Comparison of ENCODE assay signal across 17 cellular contexts in genomic region chr20:23629542-23630391, GRCh38. TPM values are rescaled to one million over a fixed set of nuclear protein-coding genes. Genes with fewer than 3 reads are reported as not detected.
DNase-seq lines count a peak whose midpoint lies in the region; ATAC-seq, FAIRE-seq and TF ChIP-seq lines count a peak whose summit lies in the region.
"Had no signal": no experiment of that assay in that cellular context is flagged by ENCODE, and none has a peak within 500 bp of the region (broad histone marks: within the 10 kb centered on the region; RNA-seq: fewer than 3 reads in every experiment).

No MANE protein-coding gene starts in this region.

- no TSS peak for BruUV-seq in MCF 10A (replicated peaks; lab: Mats Ljungman, UMichigan)

- no peak overlapping the region for H3K4me3 ChIP-seq in gastroesophageal sphincter
- H3K4me3 ChIP-seq in spleen = no peak overlapping the region
- H3K4me3 ChIP-seq in prostate gland = no peak overlapping the region
- H3K4me3 ChIP-seq: cardiac muscle cell, lung had no signal

- intact Hi-C loops in MCF 10A (cut with micrococcal nuclease) = loop anchor here (1.0 to 5.0 kb wide), 3 partner anchors 8 to 1252 kb away; partner anchors contain the start of gene CST3
- intact Hi-C loops in spleen (cut with DNase I; ENCODE audit: low total_unique reads) = no loop called here
- intact Hi-C loops in prostate gland (cut with DNase I) = loop anchor here (10.0 kb wide), 2 partner anchors 205 to 1425 kb away; partner anchors contain the start of genes ACSS1 and NAPB

- H3K36me3 Mint-ChIP-seq in MCF 10A (ENCODE audit: insufficient read depth, unreplicated experiment) = peaks cover 26% of the 10 kb centered on the region
- H3K36me3 Mint-ChIP-seq: activated naive CD8-positive, alpha-beta T cell; natural killer cell had no signal

- H3K4me3 Mint-ChIP-seq in MCF 10A (ENCODE audit: unreplicated experiment) = no peak overlapping the region
- H3K4me3 Mint-ChIP-seq: activated naive CD8-positive, alpha-beta T cell; natural killer cell had no signal

- no peak for DNase-seq in GM12891 (ENCODE audit: insufficient read length, low spot score)
- no peak for DNase-seq in MCF 10A (ENCODE audit: unreplicated experiment)
- no peak for DNase-seq in spleen
- no peak for DNase-seq in prostate gland (ENCODE audit: low spot score)
- no peak for DNase-seq in DMS53 treated with DMSO at 0.1 percent for 48 hours (lab: John Stamatoyannopoulos, UW; ENCODE audit: unreplicated experiment)
- DNase-seq in nucleus accumbens (lab: John Stamatoyannopoulos, UW) = no peak
- DNase-seq: activated CD4-positive, alpha-beta T cell treated with anti-CD3 and anti-CD28 coated beads, Interleukin-2, amount 50 U/mL, for 48 hours; activated T-cell treated with anti-CD3 and anti-CD28 coated beads, Interleukin-2, amount 50 U/mL, for 1 hour; foreskin melanocyte; natural killer cell; NCI-H1417 treated with DMSO at 0.1 percent for 48 hours; stimulated activated naive CD8-positive, alpha-beta T cell treated with anti-CD3 and anti-CD28 coated beads, Interleukin-15, Interleukin-2, amounts not matched to agents 100 U/mL and 50 U/mL, for 24 hours had no signal

- H3K9me3 ChIP-seq in gastroesophageal sphincter = no peaks in the 10 kb centered on the region
- no peaks in the 10 kb centered on the region for H3K9me3 ChIP-seq in spleen
- H3K9me3 ChIP-seq in prostate gland = no peaks in the 10 kb centered on the region

- H3K36me3 ChIP-seq in gastroesophageal sphincter = peaks cover 0 to 32% of the 10 kb centered on the region in 2 donors
- peaks cover 0 to 37% (median 12%) of the 10 kb centered on the region in 6 donors for H3K36me3 ChIP-seq in spleen
- H3K36me3 ChIP-seq in prostate gland = no peaks in the 10 kb centered on the region
- H3K36me3 ChIP-seq: cardiac muscle cell had no signal

- TF ChIP-seq CTCF in MCF 10A (IDR thresholded peaks at IDR 0.05; ENCODE audit: unreplicated experiment) = no peak
- TF ChIP-seq CTCF in gastroesophageal sphincter (IDR thresholded peaks at IDR 0.05) = no peak
- no peak for TF ChIP-seq CTCF in spleen (IDR thresholded peaks at IDR 0.05 in 8 of 11, conservative IDR thresholded peaks at IDR 0.05 in 3 of 11)
- no peak for TF ChIP-seq CTCF in prostate gland (IDR thresholded peaks at IDR 0.05)

- CTCF ChIA-PET in MCF 10A (lab: Yijun Ruan, JAX) = interaction anchor here (0.8 to 1.6 kb wide), 3 partner anchors 23 to 187 kb away, joined by 4 to 9 read pairs (median 7); no protein-coding TSS in a partner anchor

- no peak for FAIRE-seq in GM12891 (lab: Jason Lieb, UNC)

- no peak for TF ChIP-seq EP300 in gastroesophageal sphincter (IDR thresholded peaks at IDR 0.05)

- 69 to 71% methylated on average over 4 to 5 of the region's 12 CpGs for WGBS in gastroesophageal sphincter (ENCODE audit: low coverage in 1 of 2), 2 donors
- WGBS in spleen, 5 donors = 52 to 67% (median 58%) methylated on average over 7 to 12 of the region's 12 CpGs
- WGBS in prostate gland = 70% methylated on average over 12 of the region's 12 CpGs

- peaks cover 1% of the 10 kb centered on the region for H3K9me3 Mint-ChIP-seq in MCF 10A (ENCODE audit: unreplicated experiment)
- H3K9me3 Mint-ChIP-seq: natural killer cell had no signal

- H3K27ac Mint-ChIP-seq in MCF 10A (ENCODE audit: low read depth, unreplicated experiment) = peak overlapping the region; percentile 92
- H3K27ac Mint-ChIP-seq: activated naive CD8-positive, alpha-beta T cell; natural killer cell had no signal

- POLR2A ChIA-PET in MCF 10A (lab: Yijun Ruan, JAX) = interaction anchor here (0.8 to 6.5 kb wide), 15 partner anchors 8 to 1248 kb away, joined by 3 to 89 read pairs (median 6); partner anchors contain the start of genes CST3, GZF1, NAPB and NXT1

- H3K27ac ChIP-seq in gastroesophageal sphincter (peak overlapping the region in 3 of 4 donors; percentile 62 to 99 (median 76)), spleen (peak overlapping the region; percentile 9 to 75 (median 52)), prostate gland (no peak overlapping the region)
- H3K27ac ChIP-seq: cardiac muscle cell had no signal

- H3K27me3 ChIP-seq in gastroesophageal sphincter = no peaks in the 10 kb centered on the region
- no peaks in the 10 kb centered on the region for H3K27me3 ChIP-seq in spleen (replicated peaks in 1 of 7)
- H3K27me3 ChIP-seq in prostate gland (replicated peaks; ENCODE audit: insufficient read depth) = no peaks in the 10 kb centered on the region
- H3K27me3 ChIP-seq: cardiac muscle cell had no signal

- H3K27me3 Mint-ChIP-seq in MCF 10A (ENCODE audit: insufficient read depth, unreplicated experiment) = no peaks in the 10 kb centered on the region
- H3K27me3 Mint-ChIP-seq: activated naive CD8-positive, alpha-beta T cell had no signal

- ATAC-seq in gastroesophageal sphincter (peak; percentile 16), SK-N-SH treated with all-trans-retinoic acid at 6 μM for 48 hours (no peak)
- ATAC-seq: natural killer cell; stimulated activated naive CD8-positive, alpha-beta T cell treated with anti-CD3 and anti-CD28 coated beads, Interleukin-15, Interleukin-2, amounts not matched to agents 100 U/mL and 50 U/mL, for 24 hours had no signal

- peaks cover 35% of the 10 kb centered on the region for H3K4me1 Mint-ChIP-seq in MCF 10A (ENCODE audit: insufficient read depth, unreplicated experiment)
- H3K4me1 Mint-ChIP-seq: natural killer cell had no signal

- TF ChIP-seq POLR2A in GM12891 (IDR thresholded peaks at IDR 0.05; ENCODE audit: low read depth, low read length) (no peak), gastroesophageal sphincter (IDR thresholded peaks at IDR 0.05) (no peak), spleen (IDR thresholded peaks at IDR 0.05) (no peak), prostate gland (IDR thresholded peaks at IDR 0.05) (no peak)

- H3K4me1 ChIP-seq in gastroesophageal sphincter (peaks cover 0 to 51% (median 17%) of the 10 kb centered on the region in 3 donors), spleen (peaks cover 0 to 65% (median 14%) of the 10 kb centered on the region in 6 donors), prostate gland (replicated peaks) (no peaks in the 10 kb centered on the region)

TF ChIP-seq in GM12891, 5 proteins besides CTCF, POLR2A, EP300 and RAD21:
- TF ChIP-seq SPI1 (IDR thresholded peaks at IDR 0.05; ENCODE audit: low read depth, low read length) = 0 out of 2 replicates have a peak, but pooled peaks have one; percentile 7
- no peak for TF ChIP-seq POLR2AphosphoS5 (IDR thresholded peaks at IDR 0.05; ENCODE audit: low read depth, low read length)
- TF ChIP-seq TAF1 (IDR thresholded peaks at IDR 0.05; ENCODE audit: low read depth, low read length) = no peak

TF ChIP-seq in SK-N-SH treated with all-trans-retinoic acid at 6 μM for 48 hours, 23 proteins besides CTCF, POLR2A, EP300 and RAD21:
- no peak for TF ChIP-seq SNAI2 (CRISPR knock-in tag; IDR thresholded peaks at IDR 0.05)
- TF ChIP-seq ZNF8 (CRISPR knock-in tag; IDR thresholded peaks at IDR 0.05) = no peak
TF ChIP-seq in SK-N-SH treated with all-trans-retinoic acid at 6 μM for 48 hours: peak in this region for 0.

RNA-seq across cellular contexts. Expression of gene CST3, which starts 8.0 kb away (rescaled TPM):
- polyA plus RNA-seq in GM12891 (2012; ENCODE audit: low read depth, missing spikeins) = 27.7 TPM
- 303 and 315 TPM in 2 replicates for total RNA-seq in MCF 10A (2022)
- total RNA-seq in gastroesophageal sphincter = 1,000 to 10,000 TPM in 3 of 4 donors, 100 to 1,000 TPM in 1; 951 to 1,877 (median 1,344) TPM
- total RNA-seq in spleen = 1,000 to 10,000 TPM in 3 of 7 donors, 100 to 1,000 TPM in 4; 501 to 1,082 (median 830) TPM
- polyA plus RNA-seq in spleen = 100 to 1,000 TPM; 199 to 272 (median 267) TPM
- total RNA-seq in prostate gland = 1,000 to 10,000 TPM; 1,170 to 3,384 TPM

RNA-seq across cellular contexts. Expression of gene CST9, which starts 24.1 kb away (rescaled TPM):
- not detected for polyA plus RNA-seq in GM12891 (2012; ENCODE audit: low read depth, missing spikeins)
- total RNA-seq in MCF 10A (2022) = not detected in 2 replicates
- not detected for total RNA-seq in gastroesophageal sphincter
- not detected for total RNA-seq in spleen
- not detected for polyA plus RNA-seq in spleen
- not detected for total RNA-seq in prostate gland
- total RNA-seq: cardiac muscle cell, lung, natural killer cell had no signal
- polyA plus RNA-seq: cardiac muscle cell, lung had no signal

RNA-seq across cellular contexts. Expression of gene CST4, which starts 59.1 kb away (rescaled TPM):
- not detected for polyA plus RNA-seq in GM12891 (2012; ENCODE audit: low read depth, missing spikeins)
- total RNA-seq in MCF 10A (2022) (not detected in 2 replicates), gastroesophageal sphincter (not detected), spleen (not detected), prostate gland (1 to 10 TPM in 1 of 2 donors, not detected in 1; 7.9 TPM)
- not detected for polyA plus RNA-seq in spleen
- total RNA-seq: cardiac muscle cell, lung, natural killer cell had no signal
- polyA plus RNA-seq: cardiac muscle cell, lung had no signal

Comparison
In these comparisons a context has a peak if more than half of its experiments do, and no peak if none do; other contexts are left out.
1. H3K27ac ChIP-seq: peak in gastroesophageal sphincter (3 of 4) and spleen (8 of 8); none in prostate gland (0 of 2).